12 cellular contexts compared by ENCODE assay signal in the genomic region with DNA sequence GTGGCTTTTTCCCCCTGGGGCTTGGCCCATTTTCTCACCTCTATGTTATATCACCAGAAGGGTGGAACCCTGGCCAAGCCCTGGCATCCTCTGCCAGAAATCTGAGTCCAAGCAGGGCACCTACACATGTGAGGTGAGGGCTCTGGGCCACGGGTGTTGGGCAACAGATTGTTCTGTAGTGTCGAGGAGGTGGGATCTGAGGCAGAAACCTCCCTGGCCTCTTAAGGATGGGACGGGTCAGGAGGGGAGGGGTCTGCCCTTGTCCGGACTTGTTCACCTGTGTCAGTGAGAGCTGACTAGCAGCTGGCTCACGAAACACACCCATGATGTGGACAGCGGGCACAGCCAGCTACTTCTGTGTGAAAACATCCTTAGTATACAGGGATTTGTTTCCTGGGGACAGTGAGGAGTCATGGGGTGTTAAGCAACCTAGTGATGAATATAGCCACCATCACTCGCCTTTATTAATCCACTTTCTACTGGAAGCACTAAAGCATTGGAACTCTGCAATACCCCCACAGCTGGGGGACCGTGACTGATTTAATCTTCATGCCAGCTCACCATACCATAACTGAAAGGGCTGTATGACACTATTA. TPM values are rescaled to one million over a fixed set of nuclear protein-coding genes. Genes with fewer than 3 reads are reported as not detected.
DNase-seq lines count a peak whose midpoint lies in the region; ATAC-seq and TF ChIP-seq lines count a peak whose summit lies in the region.
"Had no signal": no experiment of that assay in that cellular context is flagged by ENCODE, and none has a peak within 500 bp of the region (broad histone marks: within the 10 kb centered on the region; RNA-seq: fewer than 3 reads in every experiment).

No MANE protein-coding gene starts in this region.

- H2AFZ ChIP-seq in PC-3 (ENCODE audit: low read length), result no peak overlapping the region

- H3K4me3 Mint-ChIP-seq in CD4-positive, alpha-beta memory T cell, result no peak overlapping the region
- H3K4me3 Mint-ChIP-seq: activated CD4-positive, alpha-beta T cell treated with anti-CD3 and anti-CD28 coated beads, Interleukin-2, amount 10 ng/mL, durations not matched to agents 7 days and 5 days had no signal

- no peaks in the 10 kb centered on the region for H3K9me2 ChIP-seq in PC-3 (replicated peaks; ENCODE audit: low read length)

- H3K27ac ChIP-seq in PC-3 (ENCODE audit: low read length) (no peak overlapping the region), coronary artery (peak overlapping the region; percentile 84 to 87), lung (ENCODE audit: low read depth in 1 of 2, low read length in 1 of 2) (peak overlapping the region; percentile 84 to 87), tibial artery (peak overlapping the region; percentile 84 to 86)
- H3K27ac ChIP-seq in CD4-positive, alpha-beta memory T cell (ENCODE audit: low read depth, low read length), result no peak overlapping the region

- DNase-seq in PC-3 (peak; percentile 17), coronary artery (ENCODE audit: low spot score) (peak; percentile 78), lung (ENCODE audit: low spot score) (no peak), tibial artery (peak in 1 of 2 donors; percentile 65), GDM1 (lab: John Stamatoyannopoulos, UW) (no peak)
- DNase-seq in activated CD4-positive, alpha-beta T cell treated with anti-CD3 and anti-CD28 coated beads for 4 hours, result no peak
- no peak for DNase-seq in CD4-positive, alpha-beta memory T cell
- DNase-seq: activated CD4-positive, alpha-beta T cell treated with anti-CD3 and anti-CD28 coated beads, Interleukin-2, amount 10 ng/mL, durations not matched to agents 7 days and 5 days; activated naive CD4-positive, alpha-beta T cell treated with Interleukin-2 at 50 U/mL for 16 hours; left colon had no signal

- BruUV-seq in PC-3 (replicated peaks; lab: Mats Ljungman, UMichigan), result no TSS peak

- CTCF ChIA-PET in PC-3 (lab: Charles Lee), result no interaction called here
- CTCF ChIA-PET in CD4-positive, alpha-beta memory T cell (lab: Charles Lee; ENCODE audit: partially characterized antibody), result interaction anchor here (1.1 to 1.9 kb wide), 6 partner anchors 9 to 270 kb away, joined by 3 to 9 read pairs (median 4); no protein-coding TSS in a partner anchor

- H4K20me1 ChIP-seq in PC-3 (ENCODE audit: low read length), result peaks cover 4% of the 10 kb centered on the region; the same call in 1 of the 2 replicates

- peaks cover 5 to 34% (median 8%) of the 10 kb centered on the region in 4 donors for H3K4me1 Mint-ChIP-seq in CD4-positive, alpha-beta memory T cell

- intact Hi-C loops in PC-3 (cut with micrococcal nuclease) (no loop called here), tibial artery (cut with DNase I; ENCODE audit: low total_unique reads) (no loop called here)
- intact Hi-C loops in CD4-positive, alpha-beta memory T cell (cut with micrococcal nuclease), result no loop called here

- no peak overlapping the region for H3K4me3 ChIP-seq in PC-3 (ENCODE audit: low read length)
- peak overlapping the region; percentile 48 for H3K4me3 ChIP-seq in coronary artery
- H3K4me3 ChIP-seq in lung, result no peak overlapping the region
- H3K4me3 ChIP-seq in tibial artery, result no peak overlapping the region
- H3K4me3 ChIP-seq in CD4-positive, alpha-beta memory T cell (ENCODE audit: low read length in 2 of 2), result no peak overlapping the region
- H3K4me3 ChIP-seq: prostate gland had no signal

- 52 to 69% methylated on average over 8 of the region's 8 CpGs for WGBS in lung, 2 donors

- H3K27ac Mint-ChIP-seq in CD4-positive, alpha-beta memory T cell, result no peak overlapping the region
- H3K27ac Mint-ChIP-seq: activated CD4-positive, alpha-beta T cell treated with anti-CD3 and anti-CD28 coated beads, Interleukin-2, amount 10 ng/mL, durations not matched to agents 7 days and 5 days had no signal

- H3K36me3 ChIP-seq in PC-3 (ENCODE audit: low read depth, low read length), result no peaks in the 10 kb centered on the region
- no peaks in the 10 kb centered on the region for H3K36me3 ChIP-seq in lung (ENCODE audit: control insufficient read depth in 2 of 2, insufficient read depth in 2 of 2, low read length in 2 of 2)
- H3K36me3 ChIP-seq in tibial artery, result no peaks in the 10 kb centered on the region
- no peaks in the 10 kb centered on the region for H3K36me3 ChIP-seq in CD4-positive, alpha-beta memory T cell (ENCODE audit: insufficient read depth, low read length)
- H3K36me3 ChIP-seq: prostate gland had no signal

- ATAC-seq in PC-3 (no peak), lung (ENCODE audit: insufficient read depth, low FRiP score) (no peak)
- ATAC-seq in activated CD4-positive, CD25-positive, alpha-beta regulatory T cell treated with anti-CD3 and anti-CD28 coated beads, Interleukin-2, amount 50 U/mL, for 24 hours, result no peak
- ATAC-seq: left colon had no signal

- H3K9me3 ChIP-seq in PC-3 (ENCODE audit: low read length) (no peaks in the 10 kb centered on the region), lung (ENCODE audit: control insufficient read depth in 2 of 2, insufficient read depth in 1 of 2, low read length in 1 of 2) (no peaks in the 10 kb centered on the region), tibial artery (no peaks in the 10 kb centered on the region)
- no peaks in the 10 kb centered on the region for H3K9me3 ChIP-seq in CD4-positive, alpha-beta memory T cell (ENCODE audit: control insufficient read depth in 1 of 2, low read length in 2 of 2)
- H3K9me3 ChIP-seq: prostate gland had no signal

- peaks cover 0 to 6% of the 10 kb centered on the region in 2 donors for H3K27me3 Mint-ChIP-seq in CD4-positive, alpha-beta memory T cell

- H3K4me2 ChIP-seq in PC-3 (ENCODE audit: low read length), result no peak overlapping the region

- no peak overlapping the region for H3K9ac ChIP-seq in PC-3 (ENCODE audit: low read length)

- POLR2A ChIA-PET in PC-3 (lab: Charles Lee; ENCODE audit: unreplicated experiment), result no interaction called here
- POLR2A ChIA-PET in CD4-positive, alpha-beta memory T cell (lab: Charles Lee; ENCODE audit: partially characterized antibody), result no interaction called here

- peaks cover 42% of the 10 kb centered on the region for H3K4me1 ChIP-seq in PC-3 (ENCODE audit: insufficient read depth, low read length)
- peaks cover 53 to 84% of the 10 kb centered on the region in 2 donors for H3K4me1 ChIP-seq in lung (ENCODE audit: control insufficient read depth in 2 of 2, insufficient read depth in 2 of 2, low read length in 2 of 2)
- H3K4me1 ChIP-seq in tibial artery, result peaks cover 0 to 98% (median 90%) of the 10 kb centered on the region in 4 donors
- H3K4me1 ChIP-seq in CD4-positive, alpha-beta memory T cell (ENCODE audit: insufficient read depth, low read length), result peaks cover 3% of the 10 kb centered on the region

- H3F3A ChIP-seq in PC-3 (ENCODE audit: low read length, unreplicated experiment), result no peaks in the 10 kb centered on the region

- H3K9me3 Mint-ChIP-seq in CD4-positive, alpha-beta memory T cell, result no peaks in the 10 kb centered on the region
- H3K9me3 Mint-ChIP-seq: activated CD4-positive, alpha-beta T cell treated with anti-CD3 and anti-CD28 coated beads, Interleukin-2, amount 10 ng/mL, durations not matched to agents 7 days and 5 days had no signal

- peaks cover 78% of the 10 kb centered on the region for H3K79me2 ChIP-seq in PC-3 (ENCODE audit: low read length)

- TF ChIP-seq CTCF in PC-3 (conservative IDR thresholded peaks at IDR 0.05; ENCODE audit: low read depth, low read length), result no peak
- no peak for TF ChIP-seq CTCF in coronary artery (IDR thresholded peaks at IDR 0.05)
- TF ChIP-seq CTCF in lung (IDR thresholded peaks at IDR 0.05; ENCODE audit: control extremely low read depth, extremely low read depth), result no peak
- TF ChIP-seq CTCF in tibial artery (IDR thresholded peaks at IDR 0.05), result no peak

- no peaks in the 10 kb centered on the region for H3K36me3 Mint-ChIP-seq in CD4-positive, alpha-beta memory T cell

- H3K27me3 ChIP-seq in PC-3 (ENCODE audit: low read length), result no peaks in the 10 kb centered on the region
- no peaks in the 10 kb centered on the region for H3K27me3 ChIP-seq in lung (ENCODE audit: control insufficient read depth, insufficient read depth)
- no peaks in the 10 kb centered on the region for H3K27me3 ChIP-seq in tibial artery
- H3K27me3 ChIP-seq in CD4-positive, alpha-beta memory T cell (ENCODE audit: insufficient read depth, low read length), result no peaks in the 10 kb centered on the region

RNA-seq across cellular contexts. Expression of a gene that starts 35.6 kb away (rescaled TPM):
- 43.2 and 77.0 TPM in 2 replicates for total RNA-seq in PC-3 (2014; rRNA removed)
- total RNA-seq in lung, result 1,000 to 10,000 TPM in 1 of 2 donors, 100 to 1,000 TPM in 1; 424 to 1,051 TPM
- 100 to 1,000 TPM; 233 to 337 TPM for polyA plus RNA-seq in lung
- 1 to 10 TPM; 2.3 to 2.7 TPM for total RNA-seq in CD4-positive, alpha-beta memory T cell
- polyA plus RNA-seq in CD4-positive, alpha-beta memory T cell, result under 1 TPM in 1 of 2 donors, not detected in 1; 0.40 TPM

Comparison
In these comparisons a context has a peak if more than half of its experiments do, and no peak if none do; other contexts are left out.
1. DNase-seq: peak in PC-3 (single experiment) and coronary artery (single experiment); none in lung (single experiment), GDM1 (single experiment), activated CD4-positive, alpha-beta T cell treated with anti-CD3 and anti-CD28 coated beads for 4 hours (0 of 2) and CD4-positive, alpha-beta memory T cell (0 of 5).
2. H3K27ac ChIP-seq: peak in coronary artery (2 of 2), lung (2 of 2) and tibial artery (2 of 2); none in PC-3 (single experiment) and CD4-positive, alpha-beta memory T cell (single experiment).
3. RNA of a gene that starts 35.6 kb away (total RNA-seq): 424 to 1,051 TPM in lung and 43.2 to 77.0 TPM in PC-3; 2.3 to 2.7 TPM in CD4-positive, alpha-beta memory T cell; every median in the first group is over 10 times any median in the second.